Comparison of ENCODE assay signal across 17 cellular contexts in the genomic region with DNA sequence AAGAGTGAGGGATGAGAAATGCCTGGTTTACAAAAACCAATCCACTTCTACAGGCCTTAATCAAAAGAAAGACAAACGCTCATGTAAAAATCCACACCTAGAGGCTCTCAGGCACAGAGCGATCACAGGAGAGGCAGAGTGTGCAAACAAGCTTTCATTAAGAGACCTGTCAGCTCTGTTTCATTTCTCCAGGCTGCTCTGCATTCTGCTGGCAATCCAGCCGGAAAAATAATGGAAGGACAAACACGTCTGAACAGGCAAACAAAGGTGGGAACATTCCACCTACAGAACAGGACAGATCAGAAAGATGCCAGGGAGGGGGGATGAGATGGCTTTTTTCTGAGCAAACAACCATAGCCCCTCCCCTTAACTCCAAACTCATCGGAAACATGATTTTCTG. TPM values are rescaled to one million over a fixed set of nuclear protein-coding genes. Genes with fewer than 3 reads are reported as not detected.
DNase-seq lines count a peak whose midpoint lies in the region; ATAC-seq, FAIRE-seq and TF ChIP-seq lines count a peak whose summit lies in the region.
"Had no signal": no experiment of that assay in that cellular context is flagged by ENCODE, and none has a peak within 500 bp of the region (broad histone marks: within the 10 kb centered on the region; RNA-seq: fewer than 3 reads in every experiment).

No MANE protein-coding gene starts in this region.

- intact Hi-C loops in right cardiac atrium (cut with DNase I): no loop called here

- no peaks in the 10 kb centered on the region for H4K20me1 ChIP-seq in keratinocyte (ENCODE audit: control insufficient read depth, extremely low read depth, insufficient read depth, low read length)

- no peak for TF ChIP-seq CTCF in right atrium auricular region (IDR thresholded peaks at IDR 0.05)
- TF ChIP-seq CTCF in VCaP (conservative IDR thresholded peaks at IDR 0.05): no peak
- TF ChIP-seq CTCF in keratinocyte (optimal IDR thresholded peaks at IDR 0.05 in 1 of 3, IDR thresholded peaks at IDR 0.05 in 1 of 3, conservative IDR thresholded peaks at IDR 0.05 in 1 of 3; ENCODE audit: extremely low read depth in 1 of 3, insufficient read depth in 2 of 3, low read length in 3 of 3): no peak

- H3K27me3 ChIP-seq in right atrium auricular region (no peaks in the 10 kb centered on the region), right cardiac atrium (ENCODE audit: control insufficient read depth, insufficient read depth) (no peaks in the 10 kb centered on the region), keratinocyte (ENCODE audit: control insufficient read depth, extremely low read depth, insufficient read depth, low read length) (peaks cover 3% of the 10 kb centered on the region)
- H3K27me3 ChIP-seq: ascending aorta had no signal

- peak overlapping the region; percentile 68 for H3K4me2 ChIP-seq in keratinocyte (ENCODE audit: control insufficient read depth, extremely low read depth, insufficient read depth, low read depth, low read length)

- H3K27ac ChIP-seq in right atrium auricular region (no peak overlapping the region), right cardiac atrium (ENCODE audit: low read length) (no peak overlapping the region), VCaP (peak overlapping the region; percentile 88), keratinocyte (ENCODE audit: control insufficient read depth, insufficient read depth, low read length) (no peak overlapping the region)
- H3K27ac ChIP-seq: ascending aorta, tibial nerve had no signal

- FAIRE-seq in keratinocyte (lab: Jason Lieb, UNC): peak; percentile 84
- FAIRE-seq: TTC549 had no signal

- H3K9me1 ChIP-seq in keratinocyte (ENCODE audit: control insufficient read depth, extremely low read depth, insufficient read depth, low read length): no peaks in the 10 kb centered on the region

- DNase-seq in right atrium auricular region (ENCODE audit: low spot score): peak; percentile 38
- no peak for DNase-seq in right cardiac atrium
- DNase-seq in keratinocyte (ENCODE audit: low read depth, low spot score): no peak
- no peak for DNase-seq in NOMO-1 treated with DMSO at 0.1 percent for 48 hours (lab: John Stamatoyannopoulos, UW; ENCODE audit: unreplicated experiment)
- DNase-seq: activated naive CD4-positive, alpha-beta T cell treated with anti-CD3 and anti-CD28 coated beads, Interleukin-2, amount 10 ng/mL, durations not matched to agents 7 days and 5 days; CD8-positive, alpha-beta T cell; kidney glomerular epithelial cell; midbrain; nephron progenitor cell; RPMI8226 had no signal

- H3K79me2 ChIP-seq in keratinocyte (ENCODE audit: control insufficient read depth, insufficient read depth, low read length): no peaks in the 10 kb centered on the region

- H3K9me3 ChIP-seq in right atrium auricular region (no peaks in the 10 kb centered on the region), right cardiac atrium (ENCODE audit: control insufficient read depth, low read length) (no peaks in the 10 kb centered on the region), keratinocyte (ENCODE audit: control insufficient read depth, low read depth, low read length) (no peaks in the 10 kb centered on the region)
- H3K9me3 ChIP-seq: ascending aorta, tibial nerve had no signal

- dilution Hi-C loops in keratinocyte (cut with MboI; ENCODE audit: extremely low pct_ligation_motif_present, low sequenced_read_pairs): no loop called here

- 77% methylated on average over 5 of the region's 5 CpGs for WGBS in right cardiac atrium

- ATAC-seq in right cardiac atrium (no peak), HG02571 (IDR thresholded peaks at IDR 0.05; ENCODE audit: unreplicated experiment) (no peak), GM19023 (IDR thresholded peaks at IDR 0.05; ENCODE audit: unreplicated experiment) (no peak), HG02970 (IDR thresholded peaks at IDR 0.05; ENCODE audit: low FRiP score, unreplicated experiment) (no peak)
- ATAC-seq: CD8-positive, alpha-beta T cell had no signal

- peak overlapping the region; percentile 1 for H2AFZ ChIP-seq in keratinocyte (ENCODE audit: control insufficient read depth, low read length)

- H3K36me3 ChIP-seq in right atrium auricular region: peaks cover 7% of the 10 kb centered on the region
- H3K36me3 ChIP-seq in keratinocyte (ENCODE audit: control insufficient read depth in 2 of 2, extremely low read depth in 1 of 2, insufficient read depth in 2 of 2, low read length in 2 of 2): no peaks in the 10 kb centered on the region

- no peak overlapping the region for H3K9ac ChIP-seq in keratinocyte (ENCODE audit: control insufficient read depth, extremely low read depth, insufficient read depth, low read length)

- H3K4me1 ChIP-seq in right atrium auricular region (peaks cover 0 to 25% of the 10 kb centered on the region in 2 donors), right cardiac atrium (ENCODE audit: control insufficient read depth, insufficient read depth, low read length) (peaks cover 2% of the 10 kb centered on the region), keratinocyte (ENCODE audit: control insufficient read depth, extremely low read depth, insufficient read depth, low read length) (peaks cover 12% of the 10 kb centered on the region)

- H3K4me3 ChIP-seq in right atrium auricular region (no peak overlapping the region), right cardiac atrium (ENCODE audit: low read length) (no peak overlapping the region), keratinocyte (ENCODE audit: control insufficient read depth in 2 of 3, extremely low read depth in 1 of 3, insufficient read depth in 2 of 3, low read depth in 1 of 3, low read length in 3 of 3) (peak overlapping the region in 1 of 3 experiments; percentile 16)
- H3K4me3 ChIP-seq: ascending aorta, tibial nerve had no signal

RNA-seq across cellular contexts. Expression of gene SOD3, which starts 9.7 kb away (rescaled TPM):
- total RNA-seq in right atrium auricular region (100 to 1,000 TPM in 1 of 2 donors, 10 to 100 TPM in 1; 94.9 to 300 TPM), right cardiac atrium (100 to 1,000 TPM in 1 of 4 donors, 10 to 100 TPM in 3; 61.2 to 129 (median 80.9) TPM)
- polyA plus RNA-seq in right cardiac atrium (59.2 TPM), keratinocyte (0.07 TPM in 1 of 3 replicates, not detected in the others)
- polyA plus RNA-seq in keratinocyte (2011; ENCODE audit: low read depth): 0.22 TPM
- 0.09 TPM in 1 of 2 replicates, not detected in the other for polyA plus RNA-seq in keratinocyte (2011; cell fraction: cytosol; rRNA removed)
- 0.12 TPM in 1 of 2 replicates, not detected in the other for polyA plus RNA-seq in keratinocyte (2011; cell fraction: nucleus; rRNA removed)
- 0.72 TPM in 1 of 2 replicates, not detected in the other for polyA plus RNA-seq in keratinocyte (2012; ENCODE audit: low replicate concordance)
- polyA minus RNA-seq in keratinocyte: not detected in 3 replicates
- not detected for polyA minus RNA-seq in keratinocyte (2011; cell fraction: cytosol; rRNA and poly(A)+ RNA removed)
- not detected in 2 replicates for polyA minus RNA-seq in keratinocyte (2011; cell fraction: nucleus; rRNA and poly(A)+ RNA removed)
- total RNA-seq: CD8-positive, alpha-beta T cell had no signal
